In the genomic region with DNA sequence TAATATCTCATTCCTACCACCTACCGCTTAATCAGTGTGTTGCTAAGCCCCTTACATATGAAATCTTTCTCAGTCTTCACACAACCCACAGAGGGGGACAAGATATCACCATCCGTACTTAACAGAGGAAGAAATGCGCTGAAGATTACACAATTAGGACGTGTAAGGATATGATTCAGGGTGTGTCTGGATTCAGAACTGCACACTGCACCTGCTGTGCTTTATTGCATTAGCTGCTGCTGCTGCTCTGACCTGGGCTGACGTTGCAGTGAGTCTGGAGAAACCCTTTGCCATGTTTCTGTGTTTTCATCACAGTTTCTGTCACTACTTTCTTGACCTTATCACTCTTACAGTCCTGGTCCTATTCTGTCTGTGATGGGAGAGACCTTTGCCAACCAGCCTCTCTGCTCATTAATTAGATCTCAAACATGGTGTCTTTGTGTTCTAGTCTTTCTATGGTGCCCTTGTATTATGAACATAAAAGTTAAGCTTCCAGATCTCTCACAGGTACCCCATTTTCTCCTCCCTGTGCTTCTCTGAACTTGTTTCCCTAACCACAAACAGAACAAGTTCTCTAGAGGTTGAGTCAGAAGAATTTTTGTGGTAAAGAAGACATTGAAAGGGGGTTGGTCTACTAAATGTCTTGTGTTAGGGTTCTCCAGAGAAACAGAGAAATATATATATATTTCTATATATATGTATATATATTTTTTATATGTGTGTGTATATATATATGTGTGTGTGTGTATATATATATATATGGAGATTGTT, we compare ENCODE assay signal across 17 cellular contexts.
A peak's percentile ranks its signal among the peaks of the same experiment; 100 is the strongest.
DNase-seq lines count a peak whose midpoint lies in the region; ATAC-seq, FAIRE-seq and TF ChIP-seq lines count a peak whose summit lies in the region.
"Had no signal": no experiment of that assay in that cellular context is flagged by ENCODE, and none has a peak within 500 bp of the region (broad histone marks: within the 10 kb centered on the region; RNA-seq: fewer than 3 reads in every experiment).

No MANE protein-coding gene starts in this region.

- intact Hi-C loops in left colon (cut with DNase I, micrococcal nuclease): no loop called here

- H3K4me1 Mint-ChIP-seq in astrocyte (ENCODE audit: low read depth, unreplicated experiment): peaks cover 40% of the 10 kb centered on the region

- H3K9ac ChIP-seq in astrocyte (ENCODE audit: low read length): no peak overlapping the region
- H3K9ac ChIP-seq: parathyroid adenoma had no signal

- H3K4me1 ChIP-seq in astrocyte (ENCODE audit: insufficient read depth, low read length): peaks cover 12% of the 10 kb centered on the region
- H3K4me1 ChIP-seq: parathyroid adenoma, SJCRH30 had no signal

- H2AFZ ChIP-seq in astrocyte (ENCODE audit: low read depth, low read length): no peak overlapping the region
- H2AFZ ChIP-seq: parathyroid adenoma had no signal

- H3K4me3 ChIP-seq in astrocyte (ENCODE audit: insufficient read depth, low read depth, low read length): no peak overlapping the region
- H3K4me3 ChIP-seq: SJCRH30, testis had no signal

- H4K20me1 ChIP-seq in astrocyte (ENCODE audit: insufficient read depth, low read length): no peaks in the 10 kb centered on the region

- peak overlapping the region; percentile 59 for H3K4me2 ChIP-seq in astrocyte (ENCODE audit: low read length)

- DNase-seq in AG08395 (ENCODE audit: low spot score): peak; percentile 38
- DNase-seq in LHCN-M2 (ENCODE audit: low read depth): peak; percentile 80
- peak; percentile 87 for DNase-seq in astrocyte (ENCODE audit: low read depth)
- DNase-seq in left colon: peak in 1 of 2 donors; percentile 12
- DNase-seq in NCI-H1048 (lab: John Stamatoyannopoulos, UW): no peak
- no peak for DNase-seq in UCSD-AML1 (lab: John Stamatoyannopoulos, UW; ENCODE audit: unreplicated experiment)
- DNase-seq in stimulated activated CD4-positive, alpha-beta T cell treated with anti-CD3 and anti-CD28 coated beads, Interleukin-4, amount 100 ng/mL, for 4 hours: no peak
- DNase-seq: activated CD8-positive, alpha-beta T cell treated with anti-CD3 and anti-CD28 coated beads for 36 hours; activated naive CD4-positive, alpha-beta T cell treated with Interleukin-2 at 50 U/mL for 16 hours; caudate nucleus; DMS 273 treated with DMSO at 0.1 percent for 48 hours; NCI-H510A; SJCRH30; testis had no signal

- H3K9me3 ChIP-seq in astrocyte (ENCODE audit: insufficient read depth, low read depth, low read length): no peaks in the 10 kb centered on the region
- H3K9me3 ChIP-seq: SJCRH30, testis had no signal

- no peak overlapping the region for H3K4me3 Mint-ChIP-seq in astrocyte (ENCODE audit: unreplicated experiment)
- H3K4me3 Mint-ChIP-seq: activated CD8-positive, alpha-beta T cell treated with anti-CD3 and anti-CD28 coated beads for 36 hours had no signal

- H3K79me2 ChIP-seq in astrocyte (ENCODE audit: insufficient read depth, low read length): no peaks in the 10 kb centered on the region
- H3K79me2 ChIP-seq: parathyroid adenoma had no signal

- H3K27me3 ChIP-seq in astrocyte (ENCODE audit: insufficient read depth, low read length): no peaks in the 10 kb centered on the region
- H3K27me3 ChIP-seq: testis had no signal

- TF ChIP-seq CTCF in astrocyte (IDR thresholded peaks at IDR 0.05; ENCODE audit: insufficient read depth, low read depth, low read length): no peak

- no peak for FAIRE-seq in astrocyte (lab: Jason Lieb, UNC)
- FAIRE-seq: endothelial cell of umbilical vein had no signal

- no peaks in the 10 kb centered on the region for H3K36me3 ChIP-seq in astrocyte (ENCODE audit: insufficient read depth, low read length)
- H3K36me3 ChIP-seq: SJCRH30 had no signal

- H3K36me3 Mint-ChIP-seq in astrocyte (ENCODE audit: low read depth, unreplicated experiment): peaks cover 1% of the 10 kb centered on the region

- H3K27ac Mint-ChIP-seq in astrocyte (ENCODE audit: unreplicated experiment): peak overlapping the region; percentile 72
- H3K27ac Mint-ChIP-seq: activated CD8-positive, alpha-beta T cell treated with anti-CD3 and anti-CD28 coated beads for 36 hours had no signal

- no peak overlapping the region for H3K27ac ChIP-seq in astrocyte (ENCODE audit: low read depth, low read length)
- H3K27ac ChIP-seq: parathyroid adenoma, SJCRH30, testis had no signal

- H3K27me3 Mint-ChIP-seq in astrocyte (ENCODE audit: low read depth, unreplicated experiment): peaks cover under 1% of the 10 kb centered on the region

- ATAC-seq in left colon (peak; percentile 99), GM21717 (IDR thresholded peaks at IDR 0.05; ENCODE audit: unreplicated experiment) (no peak)
- ATAC-seq: activated CD8-positive, alpha-beta T cell treated with anti-CD3 and anti-CD28 coated beads for 36 hours had no signal

- peaks cover 5% of the 10 kb centered on the region for H3K9me3 Mint-ChIP-seq in astrocyte (ENCODE audit: unreplicated experiment)
- H3K9me3 Mint-ChIP-seq: activated CD8-positive, alpha-beta T cell treated with anti-CD3 and anti-CD28 coated beads for 36 hours had no signal

Comparison
In these comparisons a context has a peak if more than half of its experiments do, and no peak if none do; other contexts are left out.
1. DNase-seq: peak in AG08395 (single experiment), LHCN-M2 (single experiment) and astrocyte (single experiment); none in NCI-H1048 (single experiment), UCSD-AML1 (single experiment) and stimulated activated CD4-positive, alpha-beta T cell treated with anti-CD3 and anti-CD28 coated beads, Interleukin-4, amount 100 ng/mL, for 4 hours (0 of 2).